ENCODE assay signal across 1 cellular context in genomic region chr17:81295678-81296381, GRCh38.
TF ChIP-seq lines count a peak whose summit lies in the region.

No MANE protein-coding gene starts in this region.

TF ChIP-seq in HepG2, 621 proteins besides CTCF, POLR2A, EP300 and RAD21 (continued from another document):
- TF ChIP-seq ZNF749 (CRISPR knock-in tag; IDR thresholded peaks at IDR 0.05; ENCODE audit: borderline replicate concordance), result no peak
- TF ChIP-seq BATF2 (CRISPR knock-in tag; IDR thresholded peaks at IDR 0.05), result no peak
- TF ChIP-seq CBX2 (IDR thresholded peaks at IDR 0.05; ENCODE audit: low read depth, low read length), result no peak
- TF ChIP-seq CBX2 (CRISPR knock-in tag; IDR thresholded peaks at IDR 0.05; ENCODE audit: low read depth), result no peak
- no peak for TF ChIP-seq ZNF276 (CRISPR knock-in tag; IDR thresholded peaks at IDR 0.05; ENCODE audit: low read depth)
- TF ChIP-seq CHD4 (IDR thresholded peaks at IDR 0.05; ENCODE audit: borderline replicate concordance, low read length), result peak; percentile 78; the same call in 1 of the 2 replicates
- TF ChIP-seq ZFP82 (CRISPR knock-in tag; IDR thresholded peaks at IDR 0.05; ENCODE audit: borderline replicate concordance), result 0 out of 2 replicates have a peak, but pooled peaks have one; percentile 72
- no peak for TF ChIP-seq ATF4 (CRISPR knock-in tag; IDR thresholded peaks at IDR 0.05)
- peak; percentile 96 for TF ChIP-seq KDM1A (CRISPR knock-in tag; IDR thresholded peaks at IDR 0.05)
- TF ChIP-seq RARA (CRISPR knock-in tag; IDR thresholded peaks at IDR 0.05), result no peak
- TF ChIP-seq TCF7L2 (IDR thresholded peaks at IDR 0.05; ENCODE audit: low read depth, low read length), result no peak
- TF ChIP-seq NFATC3 (CRISPR knock-in tag; IDR thresholded peaks at IDR 0.05), result no peak
- no peak for TF ChIP-seq ZNF335 (CRISPR knock-in tag; IDR thresholded peaks at IDR 0.05)
- no peak for TF ChIP-seq STAT6 (CRISPR knock-in tag; IDR thresholded peaks at IDR 0.05; ENCODE audit: borderline replicate concordance)
- TF ChIP-seq ZNF44 (CRISPR knock-in tag; IDR thresholded peaks at IDR 0.05), result no peak
- no peak for TF ChIP-seq SIX4 (CRISPR knock-in tag; IDR thresholded peaks at IDR 0.05)
- no peak for TF ChIP-seq PBX3 (CRISPR knock-in tag; IDR thresholded peaks at IDR 0.05; ENCODE audit: borderline replicate concordance)
- no peak for TF ChIP-seq ZNF782 (CRISPR knock-in tag; IDR thresholded peaks at IDR 0.05; ENCODE audit: borderline replicate concordance)
- no peak; the same call in 1 of the 2 replicates for TF ChIP-seq ESRRA (CRISPR knock-in tag; IDR thresholded peaks at IDR 0.05; ENCODE audit: low read depth)
- no peak for TF ChIP-seq MXD4 (CRISPR knock-in tag; IDR thresholded peaks at IDR 0.05)
- TF ChIP-seq CENPBD1 (CRISPR knock-in tag; IDR thresholded peaks at IDR 0.05; ENCODE audit: borderline replicate concordance, low read depth), result no peak
- no peak for TF ChIP-seq YEATS4 (CRISPR knock-in tag; IDR thresholded peaks at IDR 0.05; ENCODE audit: borderline replicate concordance)
- no peak for TF ChIP-seq ZNF576 (CRISPR knock-in tag; IDR thresholded peaks at IDR 0.05)
- no peak for TF ChIP-seq MTA1 (CRISPR knock-in tag; IDR thresholded peaks at IDR 0.05; ENCODE audit: borderline replicate concordance)
- TF ChIP-seq ZBTB49 (CRISPR knock-in tag; IDR thresholded peaks at IDR 0.05; ENCODE audit: borderline replicate concordance), result no peak
- TF ChIP-seq SETDB1 (CRISPR knock-in tag; IDR thresholded peaks at IDR 0.05; ENCODE audit: borderline replicate concordance), result no peak
- no peak for TF ChIP-seq TBP (CRISPR knock-in tag; IDR thresholded peaks at IDR 0.05)
- TF ChIP-seq ELK4 (CRISPR knock-in tag; IDR thresholded peaks at IDR 0.05; ENCODE audit: borderline replicate concordance), result no peak
- TF ChIP-seq CREBL2 (CRISPR knock-in tag; IDR thresholded peaks at IDR 0.05; ENCODE audit: borderline replicate concordance), result no peak
- no peak; the same call in 1 of the 2 replicates for TF ChIP-seq ZNF546 (CRISPR knock-in tag; conservative IDR thresholded peaks at IDR 0.05)
- TF ChIP-seq ZSCAN12 (CRISPR knock-in tag; IDR thresholded peaks at IDR 0.05), result no peak
- no peak for TF ChIP-seq LCORL (IDR thresholded peaks at IDR 0.05)
- no peak for TF ChIP-seq LCORL (CRISPR knock-in tag; IDR thresholded peaks at IDR 0.05)
- peak; percentile 100 for TF ChIP-seq ZMYM3 (CRISPR knock-in tag; IDR thresholded peaks at IDR 0.05)
- no peak for TF ChIP-seq GABPA (IDR thresholded peaks at IDR 0.05; ENCODE audit: low read depth, low read length)
- TF ChIP-seq GABPA (CRISPR knock-in tag; IDR thresholded peaks at IDR 0.05; ENCODE audit: low read depth), result no peak
- TF ChIP-seq ZSCAN22 (CRISPR knock-in tag; IDR thresholded peaks at IDR 0.05), result no peak
- TF ChIP-seq MIER2 (CRISPR knock-in tag; IDR thresholded peaks at IDR 0.05), result no peak
- TF ChIP-seq ZSCAN21 (CRISPR knock-in tag; IDR thresholded peaks at IDR 0.05; ENCODE audit: borderline replicate concordance), result no peak
- TF ChIP-seq PAX8 (CRISPR knock-in tag; IDR thresholded peaks at IDR 0.05; ENCODE audit: borderline replicate concordance), result no peak
- TF ChIP-seq ZNF329 (CRISPR knock-in tag; IDR thresholded peaks at IDR 0.05; ENCODE audit: low read depth), result no peak
